ENCODE assay signal across 15 cellular contexts in the genomic region with DNA sequence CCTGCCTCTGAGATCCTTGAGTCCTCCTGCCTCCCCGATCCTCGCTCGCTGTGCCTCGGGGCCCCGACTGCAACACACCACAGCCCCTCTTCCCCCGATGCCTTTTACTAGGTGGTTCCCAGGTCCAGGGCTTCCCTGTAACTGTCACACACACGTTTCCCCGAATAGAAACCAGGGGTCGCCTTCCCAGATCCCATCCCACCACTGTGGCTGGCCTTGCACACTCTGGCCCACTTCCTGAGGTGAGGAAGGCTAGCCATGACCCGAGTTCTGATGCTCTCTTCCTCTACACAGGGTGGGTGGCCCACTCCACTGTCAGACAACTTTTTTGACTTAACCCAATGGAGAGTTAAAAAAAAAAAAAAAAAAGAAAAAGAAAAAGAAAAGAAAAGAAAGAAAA.
DNase-seq lines count a peak whose midpoint lies in the region; ATAC-seq and TF ChIP-seq lines count a peak whose summit lies in the region.
"Had no signal": no experiment of that assay in that cellular context is flagged by ENCODE, and none has a peak within 500 bp of the region (broad histone marks: within the 10 kb centered on the region; RNA-seq: fewer than 3 reads in every experiment).

No MANE protein-coding gene starts in this region.

- no peaks in the 10 kb centered on the region for H3K27me3 Mint-ChIP-seq in activated CD4-positive, alpha-beta T cell treated with anti-CD3 and anti-CD28 coated beads, Interleukin-2, amount 10 ng/mL, durations not matched to agents 24 days and 14 days
- peaks cover 2% of the 10 kb centered on the region for H3K27me3 Mint-ChIP-seq in activated CD4-positive, alpha-beta T cell treated with anti-CD3 and anti-CD28 coated beads for 36 hours

- H3K23ac ChIP-seq in neuronal stem cell (ENCODE audit: low read depth, low read length, poor library complexity) = no peak overlapping the region

- no peak overlapping the region for H3K9ac ChIP-seq in neuronal stem cell (ENCODE audit: low read depth, low read length, poor library complexity)

- H3K36me3 ChIP-seq in esophagus muscularis mucosa (no peaks in the 10 kb centered on the region), neuronal stem cell (replicated peaks in 1 of 2; ENCODE audit: control insufficient read depth in 2 of 2, insufficient read depth in 2 of 2, low read length in 2 of 2) (no peaks in the 10 kb centered on the region)

- H2AK5ac ChIP-seq in neuronal stem cell (ENCODE audit: low read depth, low read length) = no peak overlapping the region

- no peak overlapping the region for H3K4me3 Mint-ChIP-seq in activated CD4-positive, alpha-beta T cell treated with anti-CD3 and anti-CD28 coated beads, Interleukin-2, amount 10 ng/mL, durations not matched to agents 24 days and 14 days
- no peak overlapping the region for H3K4me3 Mint-ChIP-seq in activated CD4-positive, alpha-beta T cell treated with anti-CD3 and anti-CD28 coated beads for 36 hours
- H3K4me3 Mint-ChIP-seq: CD4-positive, CD25-positive, alpha-beta regulatory T cell; CD8-positive, alpha-beta memory T cell; GM23338 had no signal

- ATAC-seq in activated CD4-positive, alpha-beta T cell treated with anti-CD3 and anti-CD28 coated beads for 36 hours = no peak
- ATAC-seq in foreskin keratinocyte = no peak
- ATAC-seq: A549, GM23338 had no signal

- no peak for TF ChIP-seq CTCF in esophagus muscularis mucosa (IDR thresholded peaks at IDR 0.05)
- TF ChIP-seq CTCF in foreskin keratinocyte (conservative IDR thresholded peaks at IDR 0.05) = no peak

- H3K18ac ChIP-seq in neuronal stem cell (ENCODE audit: low read length) = peak overlapping the region; percentile 65

- intact Hi-C loops in activated CD4-positive, alpha-beta T cell treated with anti-CD3 and anti-CD28 coated beads, Interleukin-2, amount 10 ng/mL, durations not matched to agents 24 days and 14 days (cut with micrococcal nuclease) = no loop called here
- intact Hi-C loops in activated CD4-positive, alpha-beta T cell treated with anti-CD3 and anti-CD28 coated beads for 36 hours (cut with DNase I, micrococcal nuclease) = no loop called here
- intact Hi-C loops in esophagus muscularis mucosa (cut with DNase I) = no loop called here

- CTCF ChIA-PET in activated CD4-positive, alpha-beta T cell treated with anti-CD3 and anti-CD28 coated beads for 36 hours (lab: Charles Lee) = no interaction called here

- H3K9me3 Mint-ChIP-seq in activated CD4-positive, alpha-beta T cell treated with anti-CD3 and anti-CD28 coated beads, Interleukin-2, amount 10 ng/mL, durations not matched to agents 24 days and 14 days = no peaks in the 10 kb centered on the region
- H3K9me3 Mint-ChIP-seq in activated CD4-positive, alpha-beta T cell treated with anti-CD3 and anti-CD28 coated beads for 36 hours (ENCODE audit: low read depth) = no peaks in the 10 kb centered on the region

- no peak for TF ChIP-seq EP300 in esophagus muscularis mucosa (IDR thresholded peaks at IDR 0.05)

- H4K91ac ChIP-seq in neuronal stem cell (ENCODE audit: low read depth, low read length, poor library complexity) = no peak overlapping the region

- no peak overlapping the region for H2BK15ac ChIP-seq in neuronal stem cell (ENCODE audit: low read length)

- H3K9me3 ChIP-seq in esophagus muscularis mucosa (no peaks in the 10 kb centered on the region), neuronal stem cell (replicated peaks in 1 of 2; ENCODE audit: control insufficient read depth in 2 of 2, insufficient read depth in 1 of 2, low read depth in 1 of 2, low read length in 2 of 2) (peaks cover 0 to 1% of the 10 kb centered on the region in 2 donors)

- no peak overlapping the region for H2BK12ac ChIP-seq in neuronal stem cell (ENCODE audit: low read length)

- H3K27ac Mint-ChIP-seq in activated CD4-positive, alpha-beta T cell treated with anti-CD3 and anti-CD28 coated beads, Interleukin-2, amount 10 ng/mL, durations not matched to agents 24 days and 14 days = no peak overlapping the region
- H3K27ac Mint-ChIP-seq in activated CD4-positive, alpha-beta T cell treated with anti-CD3 and anti-CD28 coated beads for 36 hours = no peak overlapping the region
- H3K27ac Mint-ChIP-seq: CD4-positive, CD25-positive, alpha-beta regulatory T cell; GM23338 had no signal

- H3K27me3 ChIP-seq in esophagus muscularis mucosa (no peaks in the 10 kb centered on the region), neuronal stem cell (ENCODE audit: control insufficient read depth in 3 of 3, insufficient read depth in 3 of 3, low read depth in 1 of 3, low read length in 3 of 3) (peaks cover 0 to 2% (median 0%) of the 10 kb centered on the region in 3 experiments), foreskin keratinocyte (no peaks in the 10 kb centered on the region)

- DNase-seq in activated CD4-positive, alpha-beta T cell treated with anti-CD3 and anti-CD28 coated beads, Interleukin-2, amount 10 ng/mL, durations not matched to agents 24 days and 14 days = peak; percentile 36
- no peak for DNase-seq in activated CD4-positive, alpha-beta T cell treated with anti-CD3 and anti-CD28 coated beads for 36 hours
- peak; percentile 77 for DNase-seq in esophagus muscularis mucosa (ENCODE audit: extremely low spot score)
- no peak for DNase-seq in neuronal stem cell (ENCODE audit: low spot score)
- no peak for DNase-seq in inferior parietal cortex (ENCODE audit: extremely low spot score)
- no peak for DNase-seq in foreskin keratinocyte
- DNase-seq in occipital lobe (lab: John Stamatoyannopoulos, UW) = no peak
- DNase-seq: AML-193; CD4-positive, CD25-positive, alpha-beta regulatory T cell; CD8-positive, alpha-beta memory T cell; COR-L47; HCEC 1CT had no signal

- H2BK5ac ChIP-seq in neuronal stem cell (ENCODE audit: low read length) = no peak overlapping the region

- H3K4me3 ChIP-seq in esophagus muscularis mucosa (no peak overlapping the region), neuronal stem cell (ENCODE audit: low read length in 2 of 2) (peak overlapping the region in 1 of 2 donors; percentile 10)
- H3K4me3 ChIP-seq: A549, GM23338 had no signal

- no peak overlapping the region for H3K27ac ChIP-seq in esophagus muscularis mucosa (replicated peaks in 1 of 4)
- H3K27ac ChIP-seq in neuronal stem cell (replicated peaks; ENCODE audit: low read length) = no peak overlapping the region
- no peak overlapping the region for H3K27ac ChIP-seq in foreskin keratinocyte
- H3K27ac ChIP-seq: 22Rv1, A549 had no signal

- no peak overlapping the region for H4K8ac ChIP-seq in neuronal stem cell (ENCODE audit: low read depth, low read length)

- no peak for TF ChIP-seq POLR2A in esophagus muscularis mucosa (IDR thresholded peaks at IDR 0.05; ENCODE audit: low read depth)

- POLR2A ChIA-PET in activated CD4-positive, alpha-beta T cell treated with anti-CD3 and anti-CD28 coated beads for 36 hours (lab: Charles Lee) = no interaction called here

- H3K4me1 Mint-ChIP-seq in activated CD4-positive, alpha-beta T cell treated with anti-CD3 and anti-CD28 coated beads, Interleukin-2, amount 10 ng/mL, durations not matched to agents 24 days and 14 days = no peaks in the 10 kb centered on the region
- no peaks in the 10 kb centered on the region for H3K4me1 Mint-ChIP-seq in activated CD4-positive, alpha-beta T cell treated with anti-CD3 and anti-CD28 coated beads for 36 hours
- H3K4me1 Mint-ChIP-seq: CD4-positive, CD25-positive, alpha-beta regulatory T cell; CD8-positive, alpha-beta memory T cell had no signal

- H3K4ac ChIP-seq in neuronal stem cell (ENCODE audit: low read length) = no peak overlapping the region

- H2BK120ac ChIP-seq in neuronal stem cell (ENCODE audit: low read depth, low read length) = no peak overlapping the region

- no peaks in the 10 kb centered on the region for H3K79me1 ChIP-seq in neuronal stem cell (ENCODE audit: low read depth, low read length)

- WGBS in esophagus muscularis mucosa = 87% methylated on average over 10 of the region's 10 CpGs
- no CpG with 5 or more reads among the region's 10 CpGs for WGBS in neuronal stem cell (ENCODE audit: extremely low coverage in 2 of 2, insufficient read length in 2 of 2, insufficient replicate concordance in 1 of 2), 2 donors

- H3K4me2 ChIP-seq in neuronal stem cell (ENCODE audit: insufficient read depth, low read length, poor library complexity, severe bottlenecking) = no peak overlapping the region
- H3K4me2 ChIP-seq: A549, GM23338 had no signal

- H3K14ac ChIP-seq in neuronal stem cell (ENCODE audit: low read length) = no peak overlapping the region

- H3K4me1 ChIP-seq in esophagus muscularis mucosa (no peaks in the 10 kb centered on the region), neuronal stem cell (ENCODE audit: control insufficient read depth in 2 of 2, insufficient read depth in 1 of 2, low read depth in 1 of 2, low read length in 2 of 2) (peaks cover 0 to 3% of the 10 kb centered on the region in 2 donors), foreskin keratinocyte (no peaks in the 10 kb centered on the region)
- H3K4me1 ChIP-seq: A549 had no signal

- no peaks in the 10 kb centered on the region for H3K36me3 Mint-ChIP-seq in activated CD4-positive, alpha-beta T cell treated with anti-CD3 and anti-CD28 coated beads, Interleukin-2, amount 10 ng/mL, durations not matched to agents 24 days and 14 days (ENCODE audit: low read depth)
- H3K36me3 Mint-ChIP-seq in activated CD4-positive, alpha-beta T cell treated with anti-CD3 and anti-CD28 coated beads for 36 hours (ENCODE audit: low read depth) = no peaks in the 10 kb centered on the region
- H3K36me3 Mint-ChIP-seq: CD4-positive, CD25-positive, alpha-beta regulatory T cell; CD8-positive, alpha-beta memory T cell had no signal

- H2AFZ ChIP-seq in neuronal stem cell (ENCODE audit: low read length) = no peak overlapping the region
- H2AFZ ChIP-seq: GM23338 had no signal

Comparison
In these comparisons a context has a peak if more than half of its experiments do, and no peak if none do; other contexts are left out.
1. DNase-seq: peak in activated CD4-positive, alpha-beta T cell treated with anti-CD3 and anti-CD28 coated beads, Interleukin-2, amount 10 ng/mL, durations not matched to agents 24 days and 14 days (single experiment) and esophagus muscularis mucosa (single experiment); none in activated CD4-positive, alpha-beta T cell treated with anti-CD3 and anti-CD28 coated beads for 36 hours (single experiment), neuronal stem cell (single experiment), inferior parietal cortex (single experiment), foreskin keratinocyte (0 of 2) and occipital lobe (single experiment).